In genomic region chr9:127936347-127936852, GRCh38 we compare ENCODE assay signal across 2 cellular contexts.
TF ChIP-seq lines count a peak whose summit lies in the region.

No MANE protein-coding gene starts in this region.

TF ChIP-seq in A549, 52 proteins besides CTCF, POLR2A, EP300 and RAD21:
- TF ChIP-seq USF2 (IDR thresholded peaks at IDR 0.05) (no peak), NFE2L2 (conservative IDR thresholded peaks at IDR 0.05; ENCODE audit: low read length) (no peak), MAX (IDR thresholded peaks at IDR 0.05) (no peak), HOXA7 (CRISPR knock-in tag; IDR thresholded peaks at IDR 0.05) (no peak), TFCP2L1 (CRISPR knock-in tag; IDR thresholded peaks at IDR 0.05) (no peak), MYC (IDR thresholded peaks at IDR 0.05; ENCODE audit: borderline replicate concordance, low read length) (no peak), E2F6 (IDR thresholded peaks at IDR 0.05; ENCODE audit: borderline replicate concordance, low read depth) (no peak), HOXB13 (CRISPR knock-in tag; IDR thresholded peaks at IDR 0.05; ENCODE audit: low read depth) (no peak), EHMT2 (IDR thresholded peaks at IDR 0.05; ENCODE audit: low read depth) (no peak), ZFP36 (IDR thresholded peaks at IDR 0.05; ENCODE audit: borderline replicate concordance, partially characterized antibody) (no peak), CBX8 (IDR thresholded peaks at IDR 0.05) (no peak), MAFK (IDR thresholded peaks at IDR 0.05; ENCODE audit: partially characterized antibody) (no peak), BHLHE40 (IDR thresholded peaks at IDR 0.05; ENCODE audit: low read depth, low read length) (no peak), ZC3H11A (IDR thresholded peaks at IDR 0.05) (no peak), FOSB (CRISPR knock-in tag; IDR thresholded peaks at IDR 0.05) (no peak), RNF2 (IDR thresholded peaks at IDR 0.05; ENCODE audit: borderline replicate concordance, low read depth) (no peak)

TF ChIP-seq in HCT116, 20 proteins besides CTCF, POLR2A, EP300 and RAD21:
- TF ChIP-seq MAX (IDR thresholded peaks at IDR 0.05) (no peak), SIN3A (IDR thresholded peaks at IDR 0.05; ENCODE audit: low read depth) (no peak), POLR2AphosphoS5 (IDR thresholded peaks at IDR 0.05; ENCODE audit: low read depth, low read length) (no peak), FOSL1 (IDR thresholded peaks at IDR 0.05; ENCODE audit: low read depth) (no peak), TCF7L2 (IDR thresholded peaks at IDR 0.05; ENCODE audit: borderline replicate concordance, extremely low read depth, insufficient read depth, insufficient read length) (no peak), ZFX (IDR thresholded peaks at IDR 0.05) (no peak), SP1 (IDR thresholded peaks at IDR 0.05; ENCODE audit: low read depth) (no peak), EGR1 (IDR thresholded peaks at IDR 0.05; ENCODE audit: low read depth) (no peak), ELF1 (IDR thresholded peaks at IDR 0.05; ENCODE audit: borderline replicate concordance, low read depth) (no peak), ATF3 (IDR thresholded peaks at IDR 0.05) (no peak)
